34 cellular contexts compared by ENCODE assay signal in the genomic region with DNA sequence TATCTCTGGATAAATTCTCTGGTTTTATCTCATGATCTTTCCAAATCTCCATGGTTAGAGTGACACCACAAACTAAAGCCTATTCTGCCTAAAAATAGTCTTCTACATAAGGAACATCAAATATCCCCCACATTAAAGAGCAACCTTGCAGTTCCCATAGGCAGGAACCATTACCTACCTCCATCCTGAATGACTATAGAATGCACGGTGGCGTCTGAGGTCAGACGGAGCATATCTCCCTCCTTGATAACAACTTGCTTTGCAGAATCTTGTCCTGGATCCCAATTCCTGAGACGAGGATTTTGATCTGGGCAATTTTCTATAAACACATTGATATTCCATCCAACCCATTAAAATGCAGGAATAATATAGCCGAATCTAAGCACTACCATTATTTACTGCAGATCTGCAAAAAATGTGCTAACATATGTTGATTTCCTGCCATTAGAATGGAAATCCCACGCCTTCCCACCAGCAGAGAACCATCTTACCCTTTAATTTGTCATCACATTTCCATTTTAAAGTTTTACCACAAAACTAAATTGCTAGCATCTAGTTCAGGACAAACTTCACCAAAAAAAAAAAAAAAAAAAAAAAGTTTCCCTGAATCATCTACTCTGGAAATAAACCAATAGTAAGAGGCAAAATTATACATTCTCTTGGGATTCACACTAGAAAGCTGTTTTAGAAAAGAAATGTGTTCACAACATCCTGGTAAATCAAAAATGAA. TPM values are rescaled to one million over a fixed set of nuclear protein-coding genes. Genes with fewer than 3 reads are reported as not detected.
DNase-seq lines count a peak whose midpoint lies in the region; ATAC-seq lines count a peak whose summit lies in the region.
"Had no signal": no experiment of that assay in that cellular context is flagged by ENCODE, and none has a peak within 500 bp of the region (broad histone marks: within the 10 kb centered on the region; RNA-seq: fewer than 3 reads in every experiment).

No MANE protein-coding gene starts in this region.

- peaks cover 42% of the 10 kb centered on the region for H3K4me1 Mint-ChIP-seq in activated naive CD8-positive, alpha-beta T cell treated with anti-CD3 and anti-CD28 coated beads, Interleukin-2, amount 50 U/mL, for 24 hours
- peaks cover 28% of the 10 kb centered on the region for H3K4me1 Mint-ChIP-seq in activated naive CD8-positive, alpha-beta T cell treated with anti-CD3 and anti-CD28 coated beads for 36 hours
- peaks cover 35% of the 10 kb centered on the region for H3K4me1 Mint-ChIP-seq in stimulated activated effector memory CD8-positive, alpha-beta T cell treated with anti-CD3 and anti-CD28 coated beads, Interleukin-12 subunit alpha, Interleukin-12 subunit beta, amount 100 ng/mL, for 72 hours

- peak overlapping the region; percentile 37 for H3K27ac Mint-ChIP-seq in activated naive CD8-positive, alpha-beta T cell treated with anti-CD3 and anti-CD28 coated beads, Interleukin-2, amount 50 U/mL, for 24 hours
- no peak overlapping the region for H3K27ac Mint-ChIP-seq in activated naive CD8-positive, alpha-beta T cell treated with anti-CD3 and anti-CD28 coated beads for 36 hours
- H3K27ac Mint-ChIP-seq in stimulated activated effector memory CD8-positive, alpha-beta T cell treated with anti-CD3 and anti-CD28 coated beads, Interleukin-12 subunit alpha, Interleukin-12 subunit beta, amount 100 ng/mL, for 72 hours = peak overlapping the region; percentile 77
- H3K27ac Mint-ChIP-seq: activated CD4-positive, alpha-beta memory T cell treated with anti-CD3 and anti-CD28 coated beads, Interleukin-2, amount 10 ng/mL, durations not matched to agents 7 days and 5 days; activated T-helper 17 cell treated with anti-CD3 and anti-CD28 coated beads, Interleukin-2, amount 50 U/mL, for 72 hours; HFFc6; mesothelial cell of epicardium; T-helper 1 cell treated with Interleukin-12 subunit alpha and Interleukin-12 subunit beta and Interleukin-4 antibody, amounts not matched to agents 30 μg/mL and 1 μg/mL, for 36 hours had no signal

- H3K4me1 ChIP-seq in adipocyte (ENCODE audit: control insufficient read depth, insufficient read depth, low read length) = peaks cover 50% of the 10 kb centered on the region

- H3K4me3 ChIP-seq in adipocyte (ENCODE audit: low read length) = peak overlapping the region; percentile 57
- H3K4me3 ChIP-seq: cardiac muscle cell, psoas muscle, thoracic aorta, vagina had no signal

- peaks cover 37% of the 10 kb centered on the region for H3K36me3 ChIP-seq in adipocyte (ENCODE audit: control insufficient read depth, insufficient read depth, low read length, severe bottlenecking)
- H3K36me3 ChIP-seq: cardiac muscle cell, thoracic aorta had no signal

- no peaks in the 10 kb centered on the region for H3K9me3 Mint-ChIP-seq in activated naive CD8-positive, alpha-beta T cell treated with anti-CD3 and anti-CD28 coated beads, Interleukin-2, amount 50 U/mL, for 24 hours
- H3K9me3 Mint-ChIP-seq in activated naive CD8-positive, alpha-beta T cell treated with anti-CD3 and anti-CD28 coated beads for 36 hours = no peaks in the 10 kb centered on the region
- no peaks in the 10 kb centered on the region for H3K9me3 Mint-ChIP-seq in stimulated activated effector memory CD8-positive, alpha-beta T cell treated with anti-CD3 and anti-CD28 coated beads, Interleukin-12 subunit alpha, Interleukin-12 subunit beta, amount 100 ng/mL, for 72 hours
- H3K9me3 Mint-ChIP-seq: activated CD4-positive, alpha-beta memory T cell treated with anti-CD3 and anti-CD28 coated beads, Interleukin-2, amount 10 ng/mL, durations not matched to agents 7 days and 5 days; activated T-helper 17 cell treated with anti-CD3 and anti-CD28 coated beads, Interleukin-2, amount 50 U/mL, for 72 hours; CD4-positive, CD25-positive, alpha-beta regulatory T cell; HFFc6; mesothelial cell of epicardium; T-helper 1 cell treated with Interleukin-12 subunit alpha and Interleukin-12 subunit beta and Interleukin-4 antibody, amounts not matched to agents 30 μg/mL and 1 μg/mL, for 36 hours had no signal

- no peak overlapping the region for H3K4me3 Mint-ChIP-seq in activated naive CD8-positive, alpha-beta T cell treated with anti-CD3 and anti-CD28 coated beads, Interleukin-2, amount 50 U/mL, for 24 hours
- no peak overlapping the region for H3K4me3 Mint-ChIP-seq in activated naive CD8-positive, alpha-beta T cell treated with anti-CD3 and anti-CD28 coated beads for 36 hours
- H3K4me3 Mint-ChIP-seq in stimulated activated effector memory CD8-positive, alpha-beta T cell treated with anti-CD3 and anti-CD28 coated beads, Interleukin-12 subunit alpha, Interleukin-12 subunit beta, amount 100 ng/mL, for 72 hours = no peak overlapping the region
- H3K4me3 Mint-ChIP-seq: activated CD4-positive, alpha-beta memory T cell treated with anti-CD3 and anti-CD28 coated beads, Interleukin-2, amount 10 ng/mL, durations not matched to agents 7 days and 5 days; activated T-helper 17 cell treated with anti-CD3 and anti-CD28 coated beads, Interleukin-2, amount 50 U/mL, for 72 hours; HFFc6; mesothelial cell of epicardium; naive thymus-derived CD4-positive, alpha-beta T cell; T-helper 1 cell treated with Interleukin-12 subunit alpha and Interleukin-12 subunit beta and Interleukin-4 antibody, amounts not matched to agents 30 μg/mL and 1 μg/mL, for 36 hours had no signal

- H3K27me3 Mint-ChIP-seq in activated naive CD8-positive, alpha-beta T cell treated with anti-CD3 and anti-CD28 coated beads, Interleukin-2, amount 50 U/mL, for 24 hours = no peaks in the 10 kb centered on the region
- H3K27me3 Mint-ChIP-seq in activated naive CD8-positive, alpha-beta T cell treated with anti-CD3 and anti-CD28 coated beads for 36 hours = no peaks in the 10 kb centered on the region
- H3K27me3 Mint-ChIP-seq: activated CD4-positive, alpha-beta memory T cell treated with anti-CD3 and anti-CD28 coated beads, Interleukin-2, amount 10 ng/mL, durations not matched to agents 7 days and 5 days; activated T-helper 17 cell treated with anti-CD3 and anti-CD28 coated beads, Interleukin-2, amount 50 U/mL, for 72 hours; CD4-positive, CD25-positive, alpha-beta regulatory T cell; naive thymus-derived CD4-positive, alpha-beta T cell had no signal

- peaks cover 60% of the 10 kb centered on the region for H3K36me3 Mint-ChIP-seq in activated naive CD8-positive, alpha-beta T cell treated with anti-CD3 and anti-CD28 coated beads, Interleukin-2, amount 50 U/mL, for 24 hours (ENCODE audit: low read depth)
- peaks cover 46% of the 10 kb centered on the region for H3K36me3 Mint-ChIP-seq in activated naive CD8-positive, alpha-beta T cell treated with anti-CD3 and anti-CD28 coated beads for 36 hours
- peaks cover 100% of the 10 kb centered on the region for H3K36me3 Mint-ChIP-seq in stimulated activated effector memory CD8-positive, alpha-beta T cell treated with anti-CD3 and anti-CD28 coated beads, Interleukin-12 subunit alpha, Interleukin-12 subunit beta, amount 100 ng/mL, for 72 hours

- H3K27me3 ChIP-seq in adipocyte (replicated peaks; ENCODE audit: control insufficient read depth, insufficient read depth, low read length) = no peaks in the 10 kb centered on the region
- H3K27me3 ChIP-seq: cardiac muscle cell, vagina had no signal

- H3K9me3 ChIP-seq in adipocyte (ENCODE audit: control insufficient read depth, low read length) = no peaks in the 10 kb centered on the region
- H3K9me3 ChIP-seq: psoas muscle, thoracic aorta, vagina had no signal

- H3K9ac ChIP-seq in adipocyte (ENCODE audit: low read length) = peak overlapping the region; percentile 60

- no peak for ATAC-seq in activated naive CD8-positive, alpha-beta T cell treated with anti-CD3 and anti-CD28 coated beads, Interleukin-2, amount 50 U/mL, for 24 hours
- ATAC-seq in stimulated activated effector memory CD8-positive, alpha-beta T cell treated with anti-CD3 and anti-CD28 coated beads, Interleukin-12 subunit alpha, Interleukin-12 subunit beta, amount 100 ng/mL, for 72 hours = no peak
- ATAC-seq: activated T-helper 17 cell treated with anti-CD3 and anti-CD28 coated beads, Interleukin-2, amount 50 U/mL, for 72 hours; psoas muscle; Right ventricle myocardium inferior; SK-N-SH treated with all-trans-retinoic acid at 6 μM for 48 hours had no signal

- no peak for DNase-seq in activated naive CD8-positive, alpha-beta T cell treated with anti-CD3 and anti-CD28 coated beads, Interleukin-2, amount 50 U/mL, for 24 hours
- no peak for DNase-seq in activated naive CD8-positive, alpha-beta T cell treated with anti-CD3 and anti-CD28 coated beads for 36 hours
- DNase-seq in adipocyte (ENCODE audit: low read depth) (peak; percentile 47), fibroblast of peridontal ligament (ENCODE audit: extremely low read depth) (peak; percentile 61), NCI-H2081 treated with DMSO at 0.1 percent for 48 hours (lab: John Stamatoyannopoulos, UW) (no peak), HK-2 (ENCODE audit: unreplicated experiment) (no peak), UCSD-AML1 (lab: John Stamatoyannopoulos, UW; ENCODE audit: unreplicated experiment) (no peak)
- DNase-seq in stimulated activated effector memory CD8-positive, alpha-beta T cell treated with anti-CD3 and anti-CD28 coated beads, Interleukin-12 subunit alpha, Interleukin-12 subunit beta, amount 100 ng/mL, for 72 hours (ENCODE audit: low spot score in 2 of 2) = no peak
- DNase-seq: activated CD4-positive, alpha-beta memory T cell treated with anti-CD3 and anti-CD28 coated beads, Interleukin-2, amount 10 ng/mL, durations not matched to agents 7 days and 5 days; activated CD4-positive, alpha-beta T cell treated with anti-CD3 and anti-CD28 coated beads for 1 hour; activated naive CD4-positive, alpha-beta T cell treated with anti-CD3 and anti-CD28 coated beads, Interleukin-2, amount 50 U/mL, for 16 hours; aorta; CD4-positive, CD25-positive, alpha-beta regulatory T cell; cortex of kidney; DND-41; effector memory CD4-positive, alpha-beta T cell; foreskin fibroblast; GF-D8; HFFc6; naive thymus-derived CD4-positive, alpha-beta T cell; NCI-H1417; NCI-H2081; NCI-H226; NCI-H69; psoas muscle; stimulated activated naive CD4-positive, alpha-beta T cell treated with Interleukin-2 at 50 U/mL for 16 hours had no signal

RNA-seq across cellular contexts. Expression of gene CEMIP2, which starts 22.1 kb away (rescaled TPM):
- 10 to 100 TPM; 69.0 to 71.2 TPM for total RNA-seq in activated naive CD8-positive, alpha-beta T cell treated with anti-CD3 and anti-CD28 coated beads for 36 hours

Comparison
In these comparisons a context has a peak if more than half of its experiments do, and no peak if none do; other contexts are left out.
1. DNase-seq: peak in adipocyte (single experiment) and fibroblast of peridontal ligament (single experiment); none in activated naive CD8-positive, alpha-beta T cell treated with anti-CD3 and anti-CD28 coated beads, Interleukin-2, amount 50 U/mL, for 24 hours (single experiment), activated naive CD8-positive, alpha-beta T cell treated with anti-CD3 and anti-CD28 coated beads for 36 hours (single experiment), stimulated activated effector memory CD8-positive, alpha-beta T cell treated with anti-CD3 and anti-CD28 coated beads, Interleukin-12 subunit alpha, Interleukin-12 subunit beta, amount 100 ng/mL, for 72 hours (0 of 2), NCI-H2081 treated with DMSO at 0.1 percent for 48 hours (single experiment), HK-2 (single experiment) and UCSD-AML1 (single experiment).